8 cellular contexts compared by ENCODE assay signal in the genomic region with DNA sequence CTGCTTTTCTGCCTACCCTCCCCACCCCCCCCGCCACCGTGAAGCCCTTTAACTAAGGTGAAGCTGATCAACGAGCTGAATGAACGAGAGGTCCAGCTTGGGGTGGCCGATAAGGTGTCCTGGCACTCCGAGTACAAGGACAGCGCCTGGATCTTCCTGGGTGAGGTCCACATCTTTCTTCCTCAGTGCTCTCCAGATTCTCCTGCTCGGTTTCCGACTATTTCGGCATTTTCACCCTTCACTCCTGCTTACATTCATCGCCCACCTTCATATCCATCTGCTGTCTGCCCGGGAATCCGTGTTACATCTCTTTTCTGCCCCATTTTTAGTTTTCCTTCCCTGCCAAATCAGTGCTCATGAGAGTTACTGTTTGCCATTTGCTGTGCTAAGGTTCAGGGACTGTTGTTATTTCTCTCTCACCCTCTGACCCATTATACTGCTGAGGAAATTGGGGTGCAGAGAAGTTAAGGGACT. TPM values are rescaled to one million over a fixed set of nuclear protein-coding genes. Genes with fewer than 3 reads are reported as not detected.
DNase-seq lines count a peak whose midpoint lies in the region; ATAC-seq and TF ChIP-seq lines count a peak whose summit lies in the region.

No MANE protein-coding gene starts in this region.

- no peak overlapping the region for H4K5ac ChIP-seq in mesendoderm (ENCODE audit: low read length)

- TF ChIP-seq CTCF in right atrium auricular region (IDR thresholded peaks at IDR 0.05) (no peak), astrocyte of the spinal cord (IDR thresholded peaks at IDR 0.05; ENCODE audit: low read depth, low read length) (no peak), vagina (IDR thresholded peaks at IDR 0.05) (no peak)

- H2AK5ac ChIP-seq in mesendoderm (ENCODE audit: low read length) = no peak overlapping the region

- no peak overlapping the region for H3K18ac ChIP-seq in mesendoderm (ENCODE audit: low read length)

- no peak overlapping the region for H2BK15ac ChIP-seq in mesendoderm (replicated peaks; ENCODE audit: low read depth)

- DNase-seq in right atrium auricular region (ENCODE audit: low spot score) = no peak
- no peak for DNase-seq in cardiac septum (ENCODE audit: low spot score)
- DNase-seq in astrocyte of the spinal cord (ENCODE audit: low read depth, low spot score) = no peak
- DNase-seq in mesendoderm = no peak
- no peak for DNase-seq in vagina (ENCODE audit: extremely low spot score in 2 of 2)
- DNase-seq in cortex of kidney (lab: John Stamatoyannopoulos, UW) = no peak
- no peak for DNase-seq in CD1c-positive myeloid dendritic cell (ENCODE audit: extremely low spot score)

- H3K27me3 ChIP-seq in right atrium auricular region = no peaks in the 10 kb centered on the region
- no peaks in the 10 kb centered on the region for H3K27me3 ChIP-seq in mesendoderm (ENCODE audit: insufficient read depth, low read length, poor library complexity)
- H3K27me3 ChIP-seq in vagina = no peaks in the 10 kb centered on the region

- H3K4ac ChIP-seq in mesendoderm (ENCODE audit: low read depth, low read length) = peak overlapping the region; percentile 68

- peak overlapping the region; percentile 74 for H3K9ac ChIP-seq in mesendoderm (ENCODE audit: low read length)

- ATAC-seq in HG03565 (IDR thresholded peaks at IDR 0.05; ENCODE audit: unreplicated experiment) = no peak

- H3K79me1 ChIP-seq in mesendoderm (ENCODE audit: low read length) = no peaks in the 10 kb centered on the region

- H3K56ac ChIP-seq in mesendoderm (ENCODE audit: low read length) = peak overlapping the region; percentile 81

- no peaks in the 10 kb centered on the region for H3K9me3 ChIP-seq in right atrium auricular region
- no peaks in the 10 kb centered on the region for H3K9me3 ChIP-seq in vagina

- H3K36me3 ChIP-seq in right atrium auricular region (no peaks in the 10 kb centered on the region), mesendoderm (ENCODE audit: control insufficient read depth, insufficient read depth, low read length) (no peaks in the 10 kb centered on the region), vagina (no peaks in the 10 kb centered on the region)

- H3K79me2 ChIP-seq in mesendoderm (ENCODE audit: control insufficient read depth, insufficient read depth, low read length) = peaks cover 3% of the 10 kb centered on the region

- in situ Hi-C loops in astrocyte of the spinal cord (cut with HindIII; ENCODE audit: low sequenced_read_pairs) = no loop called here

- intact Hi-C loops in cardiac septum (cut with DNase I) (loop anchor here (5.0 kb wide), 1 partner anchor 500 kb away; a partner anchor contains a TSS), vagina (cut with DNase I) (no loop called here)

- H3K27ac ChIP-seq in right atrium auricular region (peak overlapping the region; percentile 75 to 76), mesendoderm (ENCODE audit: low read depth, low read length) (no peak overlapping the region), vagina (peak overlapping the region; percentile 56)

- no peak overlapping the region for H2BK120ac ChIP-seq in mesendoderm (ENCODE audit: low read depth, low read length)

- peak overlapping the region; percentile 67 to 74 for H3K4me3 ChIP-seq in right atrium auricular region
- H3K4me3 ChIP-seq in astrocyte of the spinal cord (ENCODE audit: low read depth, low read length) = peak overlapping the region; percentile 75
- peak overlapping the region; percentile 52 for H3K4me3 ChIP-seq in mesendoderm (ENCODE audit: low read length)
- H3K4me3 ChIP-seq in vagina = peak overlapping the region; percentile 55 to 63

- H4K8ac ChIP-seq in mesendoderm (ENCODE audit: low read depth, low read length) = no peak overlapping the region

- peak overlapping the region; percentile 67 for H3K4me2 ChIP-seq in mesendoderm (ENCODE audit: low read length)

- WGBS in mesendoderm (ENCODE audit: extremely low coverage, insufficient coverage, low lambda C conversion rate) = no CpG with 5 or more reads among the region's 13 CpGs

- no peak overlapping the region for H2BK5ac ChIP-seq in mesendoderm (ENCODE audit: low read length)

- H3K4me1 ChIP-seq in right atrium auricular region (no peaks in the 10 kb centered on the region), mesendoderm (ENCODE audit: control insufficient read depth, low read depth, low read length) (no peaks in the 10 kb centered on the region), vagina (peaks cover 14% of the 10 kb centered on the region)

- no peak for TF ChIP-seq POLR2A in vagina (IDR thresholded peaks at IDR 0.05)

- no peak overlapping the region for H3K23ac ChIP-seq in mesendoderm (ENCODE audit: low read length)

RNA-seq across cellular contexts. Expression of a gene that starts 0.5 kb away (rescaled TPM):
- total RNA-seq in right atrium auricular region (10 to 100 TPM in 1 of 2 donors, 1 to 10 TPM in 1; 8.0 to 15.8 TPM), cardiac septum (13.3 TPM), vagina (12.8 TPM)
- polyA plus RNA-seq in mesendoderm (2013, experiment 1 of 2) = 37.2 TPM
- polyA plus RNA-seq in mesendoderm (2013, experiment 2 of 2) = 35.8 TPM

RNA-seq across cellular contexts. Expression of a gene that starts 16.8 kb away (rescaled TPM):
- total RNA-seq in right atrium auricular region (not detected), cardiac septum (not detected), vagina (not detected)
- not detected for polyA plus RNA-seq in mesendoderm (2013, experiment 1 of 2)
- polyA plus RNA-seq in mesendoderm (2013, experiment 2 of 2) = not detected
